ENCODE assay signal across 10 cellular contexts in genomic region chr3:52218454-52218853, GRCh38. TPM values are rescaled to one million over a fixed set of nuclear protein-coding genes. Genes with fewer than 3 reads are reported as not detected.
DNase-seq lines count a peak whose midpoint lies in the region; ATAC-seq and TF ChIP-seq lines count a peak whose summit lies in the region.
"Had no signal": no experiment of that assay in that cellular context is flagged by ENCODE, and none has a peak within 500 bp of the region (broad histone marks: within the 10 kb centered on the region; RNA-seq: fewer than 3 reads in every experiment).

No MANE protein-coding gene starts in this region.

- H3K9me3 Mint-ChIP-seq in activated naive CD4-positive, alpha-beta T cell treated with anti-CD3 and anti-CD28 coated beads for 36 hours, result no peaks in the 10 kb centered on the region
- no peaks in the 10 kb centered on the region for H3K9me3 Mint-ChIP-seq in activated T-cell treated with anti-CD3 and anti-CD28 coated beads, Interleukin-2, amount 50 U/mL, for 4 hours

- H3K9me3 ChIP-seq in left lung, result no peaks in the 10 kb centered on the region
- H3K9me3 ChIP-seq in stomach smooth muscle (ENCODE audit: control insufficient read depth in 2 of 2, low read length in 2 of 2), result no peaks in the 10 kb centered on the region
- H3K9me3 ChIP-seq in testis, result no peaks in the 10 kb centered on the region

- H3K4me1 Mint-ChIP-seq in activated naive CD4-positive, alpha-beta T cell treated with anti-CD3 and anti-CD28 coated beads for 36 hours (ENCODE audit: low read depth), result peaks cover 64% of the 10 kb centered on the region
- peaks cover 78% of the 10 kb centered on the region for H3K4me1 Mint-ChIP-seq in activated T-cell treated with anti-CD3 and anti-CD28 coated beads, Interleukin-2, amount 50 U/mL, for 4 hours (ENCODE audit: low read depth)

- CTCF ChIA-PET in activated naive CD4-positive, alpha-beta T cell treated with anti-CD3 and anti-CD28 coated beads for 36 hours (lab: Charles Lee), result interaction anchor here (0.5 to 14.1 kb wide), 7 partner anchors 13 to 121 kb away, joined by 3 to 314 read pairs (median 6); partner anchors contain the start of gene GLYCTK

- peak overlapping the region; percentile 46 to 77 for H3K27ac ChIP-seq in left lung
- peak overlapping the region; percentile 31 for H3K27ac ChIP-seq in stomach smooth muscle (ENCODE audit: low read length)
- H3K27ac ChIP-seq in testis, result no peak overlapping the region
- H3K27ac ChIP-seq: brain microvascular endothelial cell had no signal

- no peak overlapping the region for H3K9ac ChIP-seq in stomach smooth muscle (ENCODE audit: low read length in 2 of 2)

- DNase-seq in activated naive CD4-positive, alpha-beta T cell treated with anti-CD3 and anti-CD28 coated beads for 36 hours, result peak; percentile 50
- DNase-seq in activated naive CD4-positive, alpha-beta T cell treated with Interleukin-2 at 50 U/mL for 16 hours, result no peak
- DNase-seq in activated T-cell treated with anti-CD3 and anti-CD28 coated beads, Interleukin-2, amount 50 U/mL, for 4 hours, result no peak
- DNase-seq in left lung, result no peak
- no peak for DNase-seq in testis
- DNase-seq in SIG-M5 (lab: John Stamatoyannopoulos, UW), result no peak
- DNase-seq in SHP77 treated with DMSO at 0.1 percent for 48 hours (lab: John Stamatoyannopoulos, UW), result no peak
- DNase-seq: brain microvascular endothelial cell, NCI-H774 had no signal

- peaks cover 12% of the 10 kb centered on the region for H3K36me3 Mint-ChIP-seq in activated naive CD4-positive, alpha-beta T cell treated with anti-CD3 and anti-CD28 coated beads for 36 hours (ENCODE audit: low read depth)
- peaks cover 16% of the 10 kb centered on the region for H3K36me3 Mint-ChIP-seq in activated T-cell treated with anti-CD3 and anti-CD28 coated beads, Interleukin-2, amount 50 U/mL, for 4 hours (ENCODE audit: insufficient read depth)

- peaks cover 20 to 66% of the 10 kb centered on the region in 2 donors for H3K4me1 ChIP-seq in left lung
- peaks cover 21% of the 10 kb centered on the region for H3K4me1 ChIP-seq in stomach smooth muscle (ENCODE audit: control insufficient read depth, insufficient read depth, low read length)
- H3K4me1 ChIP-seq in testis, result peaks cover 16% of the 10 kb centered on the region

- intact Hi-C loops in activated naive CD4-positive, alpha-beta T cell treated with anti-CD3 and anti-CD28 coated beads for 36 hours (cut with micrococcal nuclease), result loop anchor here (5.0 kb wide), 2 partner anchors 66 to 216 kb away; partner anchors contain the start of gene POC1A
- intact Hi-C loops in left lung (cut with DNase I) (no loop called here), testis (cut with DNase I; ENCODE audit: low total_unique reads) (no loop called here)

- ATAC-seq in activated T-cell treated with anti-CD3 and anti-CD28 coated beads, Interleukin-2, amount 50 U/mL, for 4 hours, result peak in 1 of 2 donors; percentile 23
- ATAC-seq in left lung, result no peak

- no peak overlapping the region for H3K4me3 ChIP-seq in left lung
- no peak overlapping the region for H3K4me3 ChIP-seq in stomach smooth muscle (ENCODE audit: low read length in 2 of 2)
- no peak overlapping the region for H3K4me3 ChIP-seq in testis

- H3K27me3 ChIP-seq in left lung (no peaks in the 10 kb centered on the region), stomach smooth muscle (ENCODE audit: control insufficient read depth in 1 of 2, insufficient read depth in 2 of 2, low read length in 2 of 2) (no peaks in the 10 kb centered on the region), testis (no peaks in the 10 kb centered on the region)
- H3K27me3 ChIP-seq: brain microvascular endothelial cell had no signal

- H3K27ac Mint-ChIP-seq in activated naive CD4-positive, alpha-beta T cell treated with anti-CD3 and anti-CD28 coated beads for 36 hours, result peak overlapping the region; percentile 29

- H3K27me3 Mint-ChIP-seq in activated naive CD4-positive, alpha-beta T cell treated with anti-CD3 and anti-CD28 coated beads for 36 hours (ENCODE audit: low read depth), result no peaks in the 10 kb centered on the region
- H3K27me3 Mint-ChIP-seq in activated T-cell treated with anti-CD3 and anti-CD28 coated beads, Interleukin-2, amount 50 U/mL, for 4 hours (ENCODE audit: low read depth), result no peaks in the 10 kb centered on the region

- WGBS in testis, 2 donors, result 74 to 80% methylated on average over 1 to 12 of the region's 12 CpGs

- H3K36me3 ChIP-seq in left lung, result peaks cover 5 to 49% of the 10 kb centered on the region in 2 donors
- peaks cover 16 to 19% of the 10 kb centered on the region in 2 donors for H3K36me3 ChIP-seq in stomach smooth muscle (ENCODE audit: control insufficient read depth in 2 of 2, insufficient read depth in 2 of 2, low read length in 2 of 2)
- H3K36me3 ChIP-seq in testis (ENCODE audit: low read depth, missing control alignments), result no peaks in the 10 kb centered on the region

- TF ChIP-seq POLR2A in testis (IDR thresholded peaks at IDR 0.05), result no peak

- peak overlapping the region; percentile 4 for H3K4me3 Mint-ChIP-seq in activated naive CD4-positive, alpha-beta T cell treated with anti-CD3 and anti-CD28 coated beads for 36 hours
- H3K4me3 Mint-ChIP-seq in activated T-cell treated with anti-CD3 and anti-CD28 coated beads, Interleukin-2, amount 50 U/mL, for 4 hours, result peak overlapping the region; percentile 43

- no peak for TF ChIP-seq CTCF in left lung (IDR thresholded peaks at IDR 0.05)
- TF ChIP-seq CTCF in testis (IDR thresholded peaks at IDR 0.05), result no peak

RNA-seq across cellular contexts. Expression of gene TLR9, which starts 7.0 kb away (rescaled TPM):
- total RNA-seq in activated naive CD4-positive, alpha-beta T cell treated with anti-CD3 and anti-CD28 coated beads for 36 hours, result under 1 TPM; 0.62 to 0.89 TPM
- total RNA-seq in activated T-cell treated with anti-CD3 and anti-CD28 coated beads, Interleukin-2, amount 50 U/mL, for 4 hours, result under 1 TPM in 1 of 3 donors, not detected in 2; 0.18 TPM
- total RNA-seq in left lung (1 to 10 TPM in 1 of 2 donors, not detected in 1; 1.5 TPM), testis (under 1 TPM; 0.08 to 0.25 TPM)
- 0.20 TPM for polyA plus RNA-seq in testis (ENCODE audit: insufficient read depth, low read depth, low replicate concordance)

RNA-seq across cellular contexts. Expression of gene ALAS1, which starts 20.5 kb away (rescaled TPM):
- 10 to 100 TPM; 35.7 to 37.8 TPM for total RNA-seq in activated naive CD4-positive, alpha-beta T cell treated with anti-CD3 and anti-CD28 coated beads for 36 hours
- total RNA-seq in activated T-cell treated with anti-CD3 and anti-CD28 coated beads, Interleukin-2, amount 50 U/mL, for 4 hours, result 10 to 100 TPM; 61.8 to 70.9 (median 66.2) TPM
- 10 to 100 TPM; 66.7 to 70.1 TPM for total RNA-seq in left lung
- total RNA-seq in testis, result 10 to 100 TPM; 49.9 to 51.4 TPM
- 54.2 TPM for polyA plus RNA-seq in testis (ENCODE audit: insufficient read depth, low read depth, low replicate concordance)

RNA-seq across cellular contexts. Expression of gene TWF2, which starts 20.5 kb away (rescaled TPM):
- total RNA-seq in activated naive CD4-positive, alpha-beta T cell treated with anti-CD3 and anti-CD28 coated beads for 36 hours, result 10 to 100 TPM; 89.1 to 91.3 TPM
- 10 to 100 TPM; 69.7 to 76.5 (median 72.8) TPM for total RNA-seq in activated T-cell treated with anti-CD3 and anti-CD28 coated beads, Interleukin-2, amount 50 U/mL, for 4 hours
- total RNA-seq in left lung, result 10 to 100 TPM; 47.7 to 77.5 TPM
- total RNA-seq in testis, result 10 to 100 TPM; 36.5 to 58.1 TPM
- 30.0 TPM for polyA plus RNA-seq in testis (ENCODE audit: insufficient read depth, low read depth, low replicate concordance)

RNA-seq across cellular contexts. Expression of gene PPM1M, which starts 27.1 kb away (rescaled TPM):
- 100 to 1,000 TPM; 107 to 108 TPM for total RNA-seq in activated naive CD4-positive, alpha-beta T cell treated with anti-CD3 and anti-CD28 coated beads for 36 hours
- total RNA-seq in activated T-cell treated with anti-CD3 and anti-CD28 coated beads, Interleukin-2, amount 50 U/mL, for 4 hours, result 10 to 100 TPM; 26.6 to 40.0 (median 39.7) TPM
- total RNA-seq in left lung (10 to 100 TPM; 33.1 to 48.3 TPM), testis (10 to 100 TPM; 12.9 to 15.2 TPM)
- 22.2 TPM for polyA plus RNA-seq in testis (ENCODE audit: insufficient read depth, low read depth, low replicate concordance)

RNA-seq across cellular contexts. Expression of gene WDR82, which starts 60.0 kb away (rescaled TPM):
- total RNA-seq in activated naive CD4-positive, alpha-beta T cell treated with anti-CD3 and anti-CD28 coated beads for 36 hours, result 100 to 1,000 TPM; 176 to 177 TPM
- total RNA-seq in activated T-cell treated with anti-CD3 and anti-CD28 coated beads, Interleukin-2, amount 50 U/mL, for 4 hours, result 100 to 1,000 TPM; 107 to 119 (median 115) TPM
- total RNA-seq in left lung (10 to 100 TPM; 60.2 to 67.9 TPM), testis (10 to 100 TPM; 76.1 to 85.7 TPM)
- 80.9 TPM for polyA plus RNA-seq in testis (ENCODE audit: insufficient read depth, low read depth, low replicate concordance)

Comparison
In these comparisons a context has a peak if more than half of its experiments do, and no peak if none do; other contexts are left out.
1. H3K27ac ChIP-seq: peak in left lung (2 of 2) and stomach smooth muscle (single experiment); none in testis (0 of 2).